Comparison of ENCODE assay signal across 19 cellular contexts in genomic region chr2:24508878-24509277, GRCh38. TPM values are rescaled to one million over a fixed set of nuclear protein-coding genes. Genes with fewer than 3 reads are reported as not detected.
DNase-seq lines count a peak whose midpoint lies in the region; ATAC-seq, FAIRE-seq and TF ChIP-seq lines count a peak whose summit lies in the region.
"Had no signal": no experiment of that assay in that cellular context is flagged by ENCODE, and none has a peak within 500 bp of the region (broad histone marks: within the 10 kb centered on the region; RNA-seq: fewer than 3 reads in every experiment).

No MANE protein-coding gene starts in this region.

- H3K4me3 Mint-ChIP-seq in activated B cell treated with CpG ODN at 0.5 μM for 24 hours: peak overlapping the region; percentile 52
- H3K4me3 Mint-ChIP-seq: activated CD4-positive, alpha-beta T cell treated with anti-CD3 and anti-CD28 coated beads, Interleukin-2, amount 10 ng/mL, durations not matched to agents 7 days and 5 days; activated T-helper 1 cell treated with anti-CD3 and anti-CD28 coated beads, Interleukin-12 subunit alpha, Interleukin-12 subunit beta, Interleukin-2, Interleukin-4 antibody, amounts not matched to agents 30 ng/mL and 10 ng/mL and 1 ng/mL, durations not matched to agents 14 hours and 24 hours and 36 hours; CD8-positive, alpha-beta T cell; dendritic cell treated with granulocyte-macrophage colony-stimulating factor and Interleukin-4, amounts not matched to agents 40 ng/mL and 50 ng/mL, for 4 days had no signal

- H3K27ac ChIP-seq in right lobe of liver (no peak overlapping the region), substantia nigra (ENCODE audit: low read depth, low read length, poor library complexity, severe bottlenecking) (no peak overlapping the region), PC-9 (no peak overlapping the region)
- H3K27ac ChIP-seq: ascending aorta, esophagus muscularis mucosa, hepatocyte, KMS-11, left lung, thyroid gland had no signal

- peaks cover 71% of the 10 kb centered on the region for H3K4me1 Mint-ChIP-seq in activated B cell treated with CpG ODN at 0.5 μM for 24 hours

- H3K79me2 ChIP-seq in PC-9 (ENCODE audit: low read depth): peaks cover 9% of the 10 kb centered on the region; the same call in 1 of the 2 replicates

- H2AFZ ChIP-seq in PC-9: no peak overlapping the region
- H2AFZ ChIP-seq: hepatocyte had no signal

- H3K27ac Mint-ChIP-seq in activated B cell treated with CpG ODN at 0.5 μM for 24 hours: peak overlapping the region; percentile 83
- H3K27ac Mint-ChIP-seq: activated CD4-positive, alpha-beta T cell treated with anti-CD3 and anti-CD28 coated beads, Interleukin-2, amount 10 ng/mL, durations not matched to agents 7 days and 5 days; CD8-positive, alpha-beta T cell; dendritic cell treated with granulocyte-macrophage colony-stimulating factor and Interleukin-4, amounts not matched to agents 40 ng/mL and 50 ng/mL, for 4 days had no signal

- H3K9me3 ChIP-seq in right lobe of liver: no peaks in the 10 kb centered on the region
- H3K9me3 ChIP-seq in PC-9 (ENCODE audit: insufficient read depth, low read depth): no peaks in the 10 kb centered on the region
- H3K9me3 ChIP-seq: ascending aorta, esophagus muscularis mucosa, left lung, thyroid gland had no signal

- no TSS peak for BruUV-seq in PC-9 (replicated peaks; lab: Mats Ljungman, UMichigan)

- TF ChIP-seq CTCF in activated B cell treated with CpG ODN at 0.5 μM for 24 hours (IDR thresholded peaks at IDR 0.05): no peak
- no peak for TF ChIP-seq CTCF in right lobe of liver (IDR thresholded peaks at IDR 0.05)
- no peak for TF ChIP-seq CTCF in PC-9 (conservative IDR thresholded peaks at IDR 0.05)

- no peak overlapping the region for H3K4me2 ChIP-seq in PC-9
- H3K4me2 ChIP-seq: hepatocyte, KMS-11 had no signal

- TF ChIP-seq POLR2A in GM12892 (IDR thresholded peaks at IDR 0.05; ENCODE audit: low read depth, low read length) (no peak), right lobe of liver (IDR thresholded peaks at IDR 0.05) (no peak)

- no peaks in the 10 kb centered on the region for H3K27me3 Mint-ChIP-seq in activated B cell treated with CpG ODN at 0.5 μM for 24 hours
- H3K27me3 Mint-ChIP-seq: activated CD4-positive, alpha-beta T cell treated with anti-CD3 and anti-CD28 coated beads, Interleukin-2, amount 10 ng/mL, durations not matched to agents 7 days and 5 days; dendritic cell treated with granulocyte-macrophage colony-stimulating factor and Interleukin-4, amounts not matched to agents 40 ng/mL and 50 ng/mL, for 4 days had no signal

- 0 out of 2 replicates have a peak, but pooled peaks cover 4% of the 10 kb centered on the region for H3K9me2 ChIP-seq in PC-9 (ENCODE audit: insufficient read depth)

- POLR2A ChIA-PET in activated B cell treated with CpG ODN at 0.5 μM for 24 hours (lab: Charles Lee) (interaction anchor here (1.3 kb wide), 1 partner anchor 13 kb away, joined by 3 read pairs; no protein-coding TSS in a partner anchor), PC-9 (lab: Charles Lee; ENCODE audit: unreplicated experiment) (no interaction called here)

- no peaks in the 10 kb centered on the region for H4K20me1 ChIP-seq in PC-9 (ENCODE audit: insufficient read depth)

- CTCF ChIA-PET in activated B cell treated with CpG ODN at 0.5 μM for 24 hours (lab: Charles Lee): no interaction called here
- CTCF ChIA-PET in PC-9 (lab: Charles Lee): no interaction called here

- ATAC-seq in GM21825 (IDR thresholded peaks at IDR 0.05; ENCODE audit: unreplicated experiment) (peak; percentile 2), activated B cell treated with CpG ODN at 0.5 μM for 24 hours (ENCODE audit: low read depth) (no peak), right lobe of liver (peak; percentile 20 to 76 (median 66))
- ATAC-seq: CD8-positive, alpha-beta T cell; left lung had no signal

- H3K9me3 Mint-ChIP-seq in activated B cell treated with CpG ODN at 0.5 μM for 24 hours: no peaks in the 10 kb centered on the region
- H3K9me3 Mint-ChIP-seq: activated CD4-positive, alpha-beta T cell treated with anti-CD3 and anti-CD28 coated beads, Interleukin-2, amount 10 ng/mL, durations not matched to agents 7 days and 5 days; activated T-helper 1 cell treated with anti-CD3 and anti-CD28 coated beads, Interleukin-12 subunit alpha, Interleukin-12 subunit beta, Interleukin-2, Interleukin-4 antibody, amounts not matched to agents 30 ng/mL and 10 ng/mL and 1 ng/mL, durations not matched to agents 14 hours and 24 hours and 36 hours; CD8-positive, alpha-beta T cell; dendritic cell treated with granulocyte-macrophage colony-stimulating factor and Interleukin-4, amounts not matched to agents 40 ng/mL and 50 ng/mL, for 4 days had no signal

- DNase-seq in GM12892 (ENCODE audit: insufficient read length) (no peak), activated B cell treated with CpG ODN at 0.5 μM for 24 hours (no peak), right lobe of liver (no peak), substantia nigra (lab: John Stamatoyannopoulos, UW) (no peak), PC-9 (no peak), activated gamma-delta T cell (lab: John Stamatoyannopoulos, UW) (no peak)
- DNase-seq: activated CD4-positive, alpha-beta T cell treated with anti-CD3 and anti-CD28 coated beads, Interleukin-2, amount 10 ng/mL, durations not matched to agents 7 days and 5 days; CD8-positive, alpha-beta T cell; left lung; NCI-H1694 treated with DMSO at 0.1 percent for 48 hours; NCI-H526 treated with DMSO at 0.1 percent for 48 hours; thyroid gland had no signal

- H3K36me3 ChIP-seq in right lobe of liver (no peaks in the 10 kb centered on the region), PC-9 (ENCODE audit: low read depth) (no peaks in the 10 kb centered on the region)
- H3K36me3 ChIP-seq: ascending aorta, esophagus muscularis mucosa, left lung, thyroid gland had no signal

- H3K4me1 ChIP-seq in right lobe of liver (peaks cover 0 to 22% (median 8%) of the 10 kb centered on the region in 4 donors), PC-9 (replicated peaks; ENCODE audit: insufficient read depth) (no peaks in the 10 kb centered on the region)

- intact Hi-C loops in activated B cell treated with CpG ODN at 0.5 μM for 24 hours (cut with micrococcal nuclease): loop anchor here (2.0 to 5.0 kb wide), 3 partner anchors 18 to 68 kb away; partner anchors contain the start of gene NCOA1
- intact Hi-C loops in right lobe of liver (cut with DNase I): no loop called here
- intact Hi-C loops in PC-9 (cut with micrococcal nuclease; ENCODE audit: unreplicated experiment): no loop called here

- peak; percentile 87 for FAIRE-seq in GM12892 (lab: Jason Lieb, UNC)

- H3K4me3 ChIP-seq in right lobe of liver (no peak overlapping the region), PC-9 (no peak overlapping the region)
- H3K4me3 ChIP-seq: ascending aorta, esophagus muscularis mucosa, hepatocyte, left lung, thyroid gland had no signal

- H3K36me3 Mint-ChIP-seq in activated B cell treated with CpG ODN at 0.5 μM for 24 hours (ENCODE audit: low read depth): no peaks in the 10 kb centered on the region
- H3K36me3 Mint-ChIP-seq: CD8-positive, alpha-beta T cell had no signal

- H3F3A ChIP-seq in PC-9 (ENCODE audit: insufficient read depth, low read depth): no peaks in the 10 kb centered on the region

- WGBS in right lobe of liver (ENCODE audit: insufficient coverage, low coverage, low lambda C conversion rate, missing lambda C conversion rate): 83% methylated on average over 1 of the region's 1 CpG

- H3K27me3 ChIP-seq in right lobe of liver (no peaks in the 10 kb centered on the region), PC-9 (ENCODE audit: insufficient read depth, low read depth) (no peaks in the 10 kb centered on the region)
- H3K27me3 ChIP-seq: ascending aorta, esophagus muscularis mucosa, hepatocyte, left lung, thyroid gland had no signal

RNA-seq across cellular contexts. Expression of gene NCOA1, which starts 17.8 kb away (rescaled TPM):
- polyA plus RNA-seq in GM12892 (2012; ENCODE audit: missing spikeins): 10.8 TPM
- total RNA-seq in activated B cell treated with CpG ODN at 0.5 μM for 24 hours (44.9 and 49.5 TPM in 2 replicates), right lobe of liver (10 to 100 TPM; 13.5 to 18.9 (median 16.4) TPM), PC-9 (2021) (9.1 and 11.6 TPM in 2 replicates)
